In the genomic region with DNA sequence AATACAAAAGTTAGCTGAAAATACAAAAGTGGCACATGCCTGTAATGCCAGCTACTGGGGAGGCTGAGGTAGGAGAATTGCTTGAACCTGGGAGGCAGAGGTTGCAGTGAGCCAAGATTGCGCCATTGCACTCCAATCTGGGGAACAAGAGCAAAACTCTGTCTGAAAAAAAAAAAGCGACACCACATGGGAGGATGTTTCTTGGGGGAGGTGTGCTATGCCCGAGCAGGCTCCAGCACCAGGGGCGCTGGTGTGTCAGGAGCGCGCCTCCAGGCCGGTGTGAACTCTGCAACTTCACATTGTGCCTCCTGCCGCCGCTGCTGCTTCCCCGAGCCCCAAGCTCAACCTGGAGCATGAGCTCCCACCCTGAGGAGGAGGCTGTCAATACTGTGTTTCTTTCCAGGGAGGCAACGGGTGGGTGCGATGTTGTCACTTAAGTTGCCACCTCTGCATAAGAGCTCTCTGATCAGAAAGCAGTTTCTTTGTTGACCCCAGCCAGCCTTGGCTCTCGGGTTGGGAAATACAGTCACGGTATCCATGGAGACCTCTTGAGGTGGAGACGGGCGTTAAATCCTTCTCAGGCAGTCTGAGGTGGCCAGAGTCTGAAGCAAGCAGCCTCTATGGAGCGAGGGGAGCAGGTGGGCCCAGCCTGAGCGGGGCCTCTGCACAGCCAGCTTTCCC, we compare ENCODE assay signal across 9 cellular contexts. TPM values are rescaled to one million over a fixed set of nuclear protein-coding genes. Genes with fewer than 3 reads are reported as not detected.
A peak's percentile ranks its signal among the peaks of the same experiment; 100 is the strongest.
DNase-seq lines count a peak whose midpoint lies in the region; ATAC-seq and TF ChIP-seq lines count a peak whose summit lies in the region.
"Had no signal": no experiment of that assay in that cellular context is flagged by ENCODE, and none has a peak within 500 bp of the region (broad histone marks: within the 10 kb centered on the region; RNA-seq: fewer than 3 reads in every experiment).

No MANE protein-coding gene starts in this region.

- in situ Hi-C loops in Panc1 (cut with HindIII; ENCODE audit: low pct_unique_long_range_greater_than_20kb, low sequenced_read_pairs), result no loop called here

- H3K27ac ChIP-seq in HUES48 (ENCODE audit: low read depth, low read length), result peak overlapping the region; percentile 17
- H3K27ac ChIP-seq in Panc1 (ENCODE audit: low read length), result no peak overlapping the region
- peak overlapping the region; percentile 63 for H3K27ac ChIP-seq in endodermal cell (ENCODE audit: low read depth, low read length)
- H3K27ac ChIP-seq: GM23248 had no signal

- ATAC-seq in Panc1 (no peak), HG02840 (IDR thresholded peaks at IDR 0.05; ENCODE audit: low FRiP score, unreplicated experiment) (no peak), HG03571 (IDR thresholded peaks at IDR 0.05; ENCODE audit: unreplicated experiment) (no peak)

- POLR2A ChIA-PET in Panc1 (lab: Charles Lee), result no interaction called here

- peak overlapping the region; percentile 84 for H3K27ac Mint-ChIP-seq in endodermal cell
- peak overlapping the region; percentile 32 for H3K27ac Mint-ChIP-seq in nephron progenitor cell

- H3K9ac ChIP-seq in HUES48 (ENCODE audit: low read depth, low read length), result no peak overlapping the region
- peak overlapping the region; percentile 13 for H3K9ac ChIP-seq in endodermal cell (ENCODE audit: extremely low read depth, low read length, poor library complexity, severe bottlenecking)
- H3K9ac ChIP-seq: GM23248 had no signal

- peaks cover 7% of the 10 kb centered on the region; the same call in 1 of the 2 replicates for H3K36me3 ChIP-seq in HUES48 (ENCODE audit: control insufficient read depth, insufficient read depth, low read length)
- H3K36me3 ChIP-seq in Panc1 (ENCODE audit: control insufficient read depth, insufficient read depth, low read length), result no peaks in the 10 kb centered on the region
- H3K36me3 ChIP-seq in endodermal cell (ENCODE audit: control insufficient read depth, insufficient read depth, low read length), result peaks cover 3% of the 10 kb centered on the region

- no peaks in the 10 kb centered on the region for H3K9me3 Mint-ChIP-seq in endodermal cell
- H3K9me3 Mint-ChIP-seq in nephron progenitor cell, result no peaks in the 10 kb centered on the region

- H3K9me3 ChIP-seq in HUES48 (ENCODE audit: control insufficient read depth, insufficient read depth, low read length), result no peaks in the 10 kb centered on the region
- no peaks in the 10 kb centered on the region for H3K9me3 ChIP-seq in Panc1 (ENCODE audit: control insufficient read depth, insufficient read depth, low read depth, low read length)
- H3K9me3 ChIP-seq in endodermal cell (ENCODE audit: control insufficient read depth, low read length), result no peaks in the 10 kb centered on the region

- TF ChIP-seq CTCF in Panc1 (IDR thresholded peaks at IDR 0.05) (no peak), endodermal cell (conservative IDR thresholded peaks at IDR 0.05) (peak; percentile 81), nephron progenitor cell (IDR thresholded peaks at IDR 0.05) (peak; percentile 47)

- H3K4me3 ChIP-seq in HUES48 (ENCODE audit: low read depth, low read length) (no peak overlapping the region), Panc1 (ENCODE audit: low read depth in 2 of 2, low read length in 2 of 2) (no peak overlapping the region), endodermal cell (ENCODE audit: low read length) (no peak overlapping the region)
- H3K4me3 ChIP-seq: GM23248 had no signal

- intact Hi-C loops in Panc1 (cut with micrococcal nuclease; ENCODE audit: unreplicated experiment), result no loop called here

- H3K4me3 Mint-ChIP-seq in endodermal cell (no peak overlapping the region), nephron progenitor cell (no peak overlapping the region)

- no peaks in the 10 kb centered on the region for H3K27me3 ChIP-seq in HUES48 (ENCODE audit: control insufficient read depth, insufficient read depth, low read length)
- no peaks in the 10 kb centered on the region for H3K27me3 ChIP-seq in Panc1 (ENCODE audit: control insufficient read depth, insufficient read depth, low read length)
- H3K27me3 ChIP-seq in endodermal cell (ENCODE audit: control insufficient read depth, insufficient read depth, low read length, poor library complexity, severe bottlenecking), result no peaks in the 10 kb centered on the region

- H3K36me3 Mint-ChIP-seq in endodermal cell (ENCODE audit: low read depth) (no peaks in the 10 kb centered on the region), nephron progenitor cell (ENCODE audit: low read depth) (peaks cover 11% of the 10 kb centered on the region)

- CTCF ChIA-PET in Panc1 (lab: Charles Lee), result no interaction called here

- H3K4me1 Mint-ChIP-seq in endodermal cell (peaks cover 8% of the 10 kb centered on the region), nephron progenitor cell (peaks cover 18% of the 10 kb centered on the region)

- 38 to 53% methylated on average over 16 to 18 of the region's 18 CpGs for WGBS in endodermal cell (ENCODE audit: insufficient coverage in 1 of 2, insufficient read length in 1 of 2), 2 experiments

- no peaks in the 10 kb centered on the region for H3K27me3 Mint-ChIP-seq in endodermal cell (ENCODE audit: insufficient read depth)
- H3K27me3 Mint-ChIP-seq in nephron progenitor cell (ENCODE audit: low read depth, poor library complexity), result no peaks in the 10 kb centered on the region

- H3K4me1 ChIP-seq in HUES48 (ENCODE audit: control insufficient read depth, insufficient read depth, low read length), result peaks cover 4% of the 10 kb centered on the region; the same call in 1 of the 2 replicates
- H3K4me1 ChIP-seq in Panc1 (ENCODE audit: control insufficient read depth, insufficient read depth, low read length), result no peaks in the 10 kb centered on the region
- H3K4me1 ChIP-seq in endodermal cell (ENCODE audit: control insufficient read depth, insufficient read depth, low read length), result peaks cover 5% of the 10 kb centered on the region

- DNase-seq in Panc1 (ENCODE audit: low read depth, low spot score) (no peak), endodermal cell (peak; percentile 91), nephron progenitor cell (peak; percentile 63), hepatic stellate cell (ENCODE audit: low spot score) (no peak), NCI-H524 treated with DMSO at 0.1 percent for 48 hours (lab: John Stamatoyannopoulos, UW) (no peak)
- DNase-seq: GM23248 had no signal

- BruUV-seq in Panc1 (replicated peaks; lab: Mats Ljungman, UMichigan), result TSS peak; percentile 63

RNA-seq across cellular contexts. Expression of gene DEGS2, which starts 18.9 kb away (rescaled TPM):
- total RNA-seq in Panc1 (2021; ENCODE audit: unreplicated experiment) (4.9 TPM), endodermal cell (under 1 TPM; 0.18 to 0.24 TPM)
- 10.8 TPM for polyA plus RNA-seq in Panc1 (2012; ENCODE audit: insufficient read length)
- 0.28 TPM for polyA plus RNA-seq in endodermal cell (2013, experiment 1 of 2)
- polyA plus RNA-seq in endodermal cell (2013, experiment 2 of 2), result 0.21 TPM
- polyA plus RNA-seq: GM23248 had no signal

Comparison
In these comparisons a context has a peak if more than half of its experiments do, and no peak if none do; other contexts are left out.
1. DNase-seq: peak in endodermal cell (single experiment) and nephron progenitor cell (single experiment); none in Panc1 (single experiment), hepatic stellate cell (single experiment) and NCI-H524 treated with DMSO at 0.1 percent for 48 hours (single experiment).